10 cellular contexts compared by ENCODE assay signal in genomic region chr17:67575325-67575724, GRCh38.
A peak's percentile ranks its signal among the peaks of the same experiment; 100 is the strongest.
DNase-seq lines count a peak whose midpoint lies in the region; ATAC-seq and TF ChIP-seq lines count a peak whose summit lies in the region.
"Had no signal": no experiment of that assay in that cellular context is flagged by ENCODE, and none has a peak within 500 bp of the region (broad histone marks: within the 10 kb centered on the region; RNA-seq: fewer than 3 reads in every experiment).

No MANE protein-coding gene starts in this region.

- no peaks in the 10 kb centered on the region for H3F3A ChIP-seq in OCI-LY1 (ENCODE audit: insufficient read depth, low read length)

- BruUV-seq in A673 (replicated peaks; lab: Mats Ljungman, UMichigan): no TSS peak

- intact Hi-C loops in A673 (cut with micrococcal nuclease; ENCODE audit: unreplicated experiment): no loop called here

- H2AFZ ChIP-seq in OCI-LY1 (ENCODE audit: low read length): no peak overlapping the region

- H3K9me2 ChIP-seq in OCI-LY1 (ENCODE audit: low read depth, low read length): no peaks in the 10 kb centered on the region

- TF ChIP-seq CTCF in OCI-LY1 (IDR thresholded peaks at IDR 0.05; ENCODE audit: low read length) (peak; percentile 8; the same call in 1 of the 2 replicates), progenitor cell of endocrine pancreas (IDR thresholded peaks at IDR 0.05; ENCODE audit: unreplicated experiment) (peak; percentile 54), A673 (conservative IDR thresholded peaks at IDR 0.05; ENCODE audit: low read depth, low read length) (no peak)

- no peak overlapping the region for H3K4me2 ChIP-seq in OCI-LY1 (ENCODE audit: low read length)

- peaks cover 22% of the 10 kb centered on the region for H3K4me1 Mint-ChIP-seq in progenitor cell of endocrine pancreas (ENCODE audit: low read depth)
- H3K4me1 Mint-ChIP-seq in activated naive CD8-positive, alpha-beta T cell treated with anti-CD3 and anti-CD28 coated beads, Interleukin-2, amount 50 U/mL, for 24 hours: peaks cover 31% of the 10 kb centered on the region

- H3K27me3 Mint-ChIP-seq in progenitor cell of endocrine pancreas: no peaks in the 10 kb centered on the region
- H3K27me3 Mint-ChIP-seq in activated naive CD8-positive, alpha-beta T cell treated with anti-CD3 and anti-CD28 coated beads, Interleukin-2, amount 50 U/mL, for 24 hours: no peaks in the 10 kb centered on the region

- H3K4me1 ChIP-seq in OCI-LY1 (ENCODE audit: insufficient read depth, low read length, severe bottlenecking) (no peaks in the 10 kb centered on the region), A673 (ENCODE audit: insufficient read depth, low read length, poor library complexity, severe bottlenecking) (no peaks in the 10 kb centered on the region)
- H3K4me1 ChIP-seq: testis had no signal

- no peaks in the 10 kb centered on the region for H3K36me3 ChIP-seq in OCI-LY1 (ENCODE audit: insufficient read depth, low read length)
- H3K36me3 ChIP-seq in A673 (ENCODE audit: insufficient read depth, low read length, poor library complexity, severe bottlenecking): no peaks in the 10 kb centered on the region

- no peak overlapping the region for H3K4me3 Mint-ChIP-seq in progenitor cell of endocrine pancreas (ENCODE audit: low read depth)
- H3K4me3 Mint-ChIP-seq in activated naive CD8-positive, alpha-beta T cell treated with anti-CD3 and anti-CD28 coated beads, Interleukin-2, amount 50 U/mL, for 24 hours: no peak overlapping the region

- ATAC-seq in GM18517 (IDR thresholded peaks at IDR 0.05; ENCODE audit: unreplicated experiment): peak; percentile 56
- peak; percentile 30 for ATAC-seq in HG03342 (IDR thresholded peaks at IDR 0.05; ENCODE audit: unreplicated experiment)
- ATAC-seq in HG03520 (IDR thresholded peaks at IDR 0.05; ENCODE audit: unreplicated experiment): no peak
- ATAC-seq in activated naive CD8-positive, alpha-beta T cell treated with anti-CD3 and anti-CD28 coated beads, Interleukin-2, amount 50 U/mL, for 24 hours: no peak

- H3K9ac ChIP-seq in OCI-LY1 (ENCODE audit: low read length): no peak overlapping the region

- H3K27ac Mint-ChIP-seq in progenitor cell of endocrine pancreas: peak overlapping the region; percentile 59
- H3K27ac Mint-ChIP-seq in activated naive CD8-positive, alpha-beta T cell treated with anti-CD3 and anti-CD28 coated beads, Interleukin-2, amount 50 U/mL, for 24 hours: no peak overlapping the region

- H3K79me2 ChIP-seq in OCI-LY1 (ENCODE audit: insufficient read depth, low read length): no peaks in the 10 kb centered on the region

- POLR2A ChIA-PET in A673 (lab: Charles Lee; ENCODE audit: low non-redundant PET): no interaction called here

- H3K27ac ChIP-seq in OCI-LY1 (ENCODE audit: low read depth, low read length, poor library complexity, severe bottlenecking): no peak overlapping the region
- H3K27ac ChIP-seq in A673 (ENCODE audit: low read depth, low read length, poor library complexity, severe bottlenecking): no peak overlapping the region
- H3K27ac ChIP-seq: testis had no signal

- peak; percentile 33 for DNase-seq in progenitor cell of endocrine pancreas (ENCODE audit: low spot score, unreplicated experiment)
- no peak for DNase-seq in A673 (ENCODE audit: low spot score)
- no peak for DNase-seq in activated naive CD8-positive, alpha-beta T cell treated with anti-CD3 and anti-CD28 coated beads, Interleukin-2, amount 50 U/mL, for 24 hours
- DNase-seq: RPMI8226; stimulated activated CD4-positive, alpha-beta T cell treated with anti-CD3 and anti-CD28 coated beads, Interleukin-12 subunit alpha, Interleukin-12 subunit beta, amount 100 ng/mL, for 4 hours; testis had no signal

- H3K9me3 Mint-ChIP-seq in progenitor cell of endocrine pancreas (ENCODE audit: low read depth): no peaks in the 10 kb centered on the region
- no peaks in the 10 kb centered on the region for H3K9me3 Mint-ChIP-seq in activated naive CD8-positive, alpha-beta T cell treated with anti-CD3 and anti-CD28 coated beads, Interleukin-2, amount 50 U/mL, for 24 hours

- CTCF ChIA-PET in A673 (lab: Charles Lee): no interaction called here

- H4K20me1 ChIP-seq in OCI-LY1 (ENCODE audit: insufficient read depth, low read length): no peaks in the 10 kb centered on the region

- H3K9me3 ChIP-seq in OCI-LY1 (ENCODE audit: low read length) (no peaks in the 10 kb centered on the region), A673 (ENCODE audit: low read depth, low read length, poor library complexity, severe bottlenecking) (no peaks in the 10 kb centered on the region)
- H3K9me3 ChIP-seq: testis had no signal

- H3K27me3 ChIP-seq in OCI-LY1 (ENCODE audit: insufficient read depth, low read length): 0 out of 2 replicates have a peak, but pooled peaks cover 5% of the 10 kb centered on the region
- H3K27me3 ChIP-seq in A673 (replicated peaks; ENCODE audit: insufficient read depth, low read depth, low read length, poor library complexity): no peaks in the 10 kb centered on the region
- H3K27me3 ChIP-seq: testis had no signal

- H3K4me3 ChIP-seq in OCI-LY1 (ENCODE audit: low read depth, low read length, poor library complexity, severe bottlenecking): no peak overlapping the region
- H3K4me3 ChIP-seq in A673 (ENCODE audit: low read depth, low read length, poor library complexity, severe bottlenecking): no peak overlapping the region
- H3K4me3 ChIP-seq: testis had no signal

- H3K36me3 Mint-ChIP-seq in progenitor cell of endocrine pancreas (ENCODE audit: insufficient read depth): peaks cover 10% of the 10 kb centered on the region
- peaks cover 9% of the 10 kb centered on the region for H3K36me3 Mint-ChIP-seq in activated naive CD8-positive, alpha-beta T cell treated with anti-CD3 and anti-CD28 coated beads, Interleukin-2, amount 50 U/mL, for 24 hours (ENCODE audit: low read depth)

Comparison
In these comparisons a context has a peak if more than half of its experiments do, and no peak if none do; other contexts are left out.
1. ATAC-seq: peak in GM18517 (single experiment) and HG03342 (single experiment); none in HG03520 (single experiment) and activated naive CD8-positive, alpha-beta T cell treated with anti-CD3 and anti-CD28 coated beads, Interleukin-2, amount 50 U/mL, for 24 hours (single experiment).